ENCODE assay signal across 27 cellular contexts in genomic region chr15:85009435-85009834, GRCh38. TPM values are rescaled to one million over a fixed set of nuclear protein-coding genes. Genes with fewer than 3 reads are reported as not detected.
DNase-seq lines count a peak whose midpoint lies in the region; ATAC-seq, FAIRE-seq and TF ChIP-seq lines count a peak whose summit lies in the region.
"Had no signal": no experiment of that assay in that cellular context is flagged by ENCODE, and none has a peak within 500 bp of the region (broad histone marks: within the 10 kb centered on the region; RNA-seq: fewer than 3 reads in every experiment).

No MANE protein-coding gene starts in this region.

- TF ChIP-seq CTCF in liver (IDR thresholded peaks at IDR 0.05; ENCODE audit: low read depth, low read length, missing input control), result no peak
- TF ChIP-seq CTCF in HepG2 (CRISPR knock-in tag; IDR thresholded peaks at IDR 0.05), result no peak
- TF ChIP-seq CTCF in sigmoid colon (IDR thresholded peaks at IDR 0.05), result no peak
- no peak for TF ChIP-seq CTCF in uterus (IDR thresholded peaks at IDR 0.05)
- no peak for TF ChIP-seq CTCF in adrenal gland (IDR thresholded peaks at IDR 0.05)

- in situ Hi-C loops in HepG2 (cut with HindIII; ENCODE audit: extremely low pct_ligation_motif_present, low pct_unique_long_range_greater_than_20kb), result no loop called here

- peak in 1 of 2 donors; percentile 9 for TF ChIP-seq RAD21 in liver (IDR thresholded peaks at IDR 0.05)
- no peak for TF ChIP-seq RAD21 in HepG2 (CRISPR knock-in tag; IDR thresholded peaks at IDR 0.05)

- DNase-seq in HepG2 (ENCODE audit: low spot score), result no peak
- DNase-seq in sigmoid colon, result no peak
- no peak for DNase-seq in uterus
- DNase-seq in adrenal gland, result no peak
- no peak for DNase-seq in AG08396 (ENCODE audit: low spot score)
- no peak for DNase-seq in stimulated activated naive CD8-positive, alpha-beta T cell treated with anti-CD3 and anti-CD28 coated beads, Interleukin-15, Interleukin-2, amounts not matched to agents 100 U/mL and 50 U/mL, for 24 hours
- DNase-seq: activated CD4-positive, alpha-beta T cell treated with anti-CD3 and anti-CD28 coated beads, Interleukin-2, amount 50 U/mL, for 1 hour; activated CD8-positive, alpha-beta memory T cell treated with anti-CD3 and anti-CD28 coated beads, Interleukin-2, amount 10 ng/mL, durations not matched to agents 7 days and 5 days; activated naive CD4-positive, alpha-beta T cell treated with anti-CD3 and anti-CD28 coated beads, Interleukin-2, amount 50 U/mL, for 16 hours; anterior cingulate cortex; DND-41; immature natural killer cell; natural killer cell; NCI-H1092; NCI-H187 treated with DMSO at 0.1 percent for 48 hours; stimulated activated CD4-positive, alpha-beta T cell treated with anti-CD3 and anti-CD28 coated beads, Interleukin-4, amount 100 ng/mL, for 4 hours had no signal

- TF ChIP-seq EP300 in HepG2 (IDR thresholded peaks at IDR 0.05; ENCODE audit: low read depth in 2 of 2, low read length in 2 of 2), result no peak
- no peak for TF ChIP-seq EP300 in HepG2 (CRISPR knock-in tag; IDR thresholded peaks at IDR 0.05; ENCODE audit: borderline replicate concordance)
- TF ChIP-seq EP300 in sigmoid colon (IDR thresholded peaks at IDR 0.05), result no peak

- 39% methylated on average over 2 of the region's 2 CpGs for WGBS in liver
- 65% methylated on average over 2 of the region's 2 CpGs for WGBS in HepG2 (ENCODE audit: low lambda C conversion rate)
- WGBS in sigmoid colon, 2 donors, result 23 to 61% methylated on average over 2 of the region's 2 CpGs
- 45 to 55% (median 49%) methylated on average over 2 of the region's 2 CpGs for WGBS in adrenal gland, 4 donors

- no peak for ATAC-seq in HepG2
- ATAC-seq in stimulated activated naive CD8-positive, alpha-beta T cell treated with anti-CD3 and anti-CD28 coated beads, Interleukin-15, Interleukin-2, amounts not matched to agents 100 U/mL and 50 U/mL, for 24 hours, result no peak
- ATAC-seq: activated CD8-positive, alpha-beta memory T cell treated with anti-CD3 and anti-CD28 coated beads, Interleukin-2, amount 10 ng/mL, durations not matched to agents 7 days and 5 days; left lobe of liver; natural killer cell; SK-N-SH treated with all-trans-retinoic acid at 6 μM for 48 hours had no signal

- POLR2A ChIA-PET in HepG2 (lab: Yijun Ruan, JAX), result no interaction called here

- H3K36me3 ChIP-seq in liver (ENCODE audit: control insufficient read depth in 4 of 4, insufficient read depth in 3 of 4, low read depth in 1 of 4, low read length in 3 of 4), result no peaks in the 10 kb centered on the region
- H3K36me3 ChIP-seq in HepG2 (replicated peaks in 1 of 2; ENCODE audit: control insufficient read depth in 1 of 2, insufficient read depth in 2 of 2, low read length in 2 of 2), result no peaks in the 10 kb centered on the region
- H3K36me3 ChIP-seq in sigmoid colon, result no peaks in the 10 kb centered on the region
- no peaks in the 10 kb centered on the region for H3K36me3 ChIP-seq in uterus
- no peaks in the 10 kb centered on the region for H3K36me3 ChIP-seq in adrenal gland (replicated peaks in 1 of 2)

- intact Hi-C loops in HepG2 (cut with micrococcal nuclease; ENCODE audit: unreplicated experiment) (no loop called here), sigmoid colon (cut with DNase I) (no loop called here), uterus (cut with DNase I; ENCODE audit: low total_unique reads) (no loop called here), adrenal gland (cut with DNase I) (no loop called here)

- BruUV-seq in HepG2 (replicated peaks; lab: Mats Ljungman, UMichigan), result no TSS peak

- TF ChIP-seq POLR2A in HepG2 (IDR thresholded peaks at IDR 0.05; ENCODE audit: insufficient read depth in 1 of 2, low read depth in 2 of 2, low read length in 2 of 2) (no peak), sigmoid colon (IDR thresholded peaks at IDR 0.05) (no peak), uterus (IDR thresholded peaks at IDR 0.05) (no peak), adrenal gland (IDR thresholded peaks at IDR 0.05) (no peak)

- H3K27me3 ChIP-seq in liver (ENCODE audit: control insufficient read depth in 4 of 4, insufficient read depth in 4 of 4, low read length in 3 of 4) (no peaks in the 10 kb centered on the region), HepG2 (ENCODE audit: control insufficient read depth in 1 of 2, insufficient read depth in 2 of 2, low read length in 2 of 2) (no peaks in the 10 kb centered on the region), sigmoid colon (no peaks in the 10 kb centered on the region), uterus (no peaks in the 10 kb centered on the region), adrenal gland (no peaks in the 10 kb centered on the region)

- H3K27ac ChIP-seq in liver (ENCODE audit: low read depth in 1 of 2, low read length in 2 of 2) (peak overlapping the region; percentile 77 to 81), HepG2 (ENCODE audit: extremely low read length, insufficient read depth, low read length) (no peak overlapping the region), sigmoid colon (peak overlapping the region; percentile 67 to 72 (median 70)), uterus (peak overlapping the region; percentile 61 to 62), adrenal gland (peak overlapping the region in 2 of 5 donors; percentile 84 to 85)
- H3K27ac ChIP-seq: C4-2B, VCaP had no signal

- no peak overlapping the region for H3K4me3 ChIP-seq in liver (ENCODE audit: low read depth in 1 of 3, low read length in 3 of 3)
- H3K4me3 ChIP-seq in HepG2 (replicated peaks in 1 of 3; ENCODE audit: insufficient read depth in 1 of 3, low read depth in 2 of 3, low read length in 3 of 3), result no peak overlapping the region
- H3K4me3 ChIP-seq in sigmoid colon, result no peak overlapping the region
- H3K4me3 ChIP-seq in uterus, result no peak overlapping the region
- H3K4me3 ChIP-seq in adrenal gland, result no peak overlapping the region

- no peak overlapping the region for H3K4me2 ChIP-seq in HepG2 (ENCODE audit: low read depth, low read length)

- H4K20me1 ChIP-seq in HepG2 (ENCODE audit: insufficient read depth, low read length), result peaks cover 6% of the 10 kb centered on the region

- FAIRE-seq in HepG2 (lab: Jason Lieb, UNC), result no peak
- FAIRE-seq in endometrium (lab: Jason Lieb, UNC), result peak; percentile 88
- FAIRE-seq: A204.1, endothelial cell of umbilical vein, GM12878, H54, urothelium cell line had no signal

- H3K4me1 ChIP-seq in liver (ENCODE audit: control insufficient read depth in 4 of 4, insufficient read depth in 4 of 4, low read length in 3 of 4) (peaks cover 5 to 60% (median 51%) of the 10 kb centered on the region in 4 donors), HepG2 (ENCODE audit: insufficient read depth, low read length) (peaks cover 64% of the 10 kb centered on the region), sigmoid colon (peaks cover 0 to 57% (median 49%) of the 10 kb centered on the region in 4 donors), uterus (peaks cover 0 to 5% of the 10 kb centered on the region in 2 donors), adrenal gland (replicated peaks in 1 of 2) (peaks cover 32 to 63% of the 10 kb centered on the region in 2 donors)

- H3K79me2 ChIP-seq in HepG2 (ENCODE audit: insufficient read depth, low read length), result peaks cover 86% of the 10 kb centered on the region

- H3K9me3 ChIP-seq in liver (ENCODE audit: control insufficient read depth in 4 of 4, low read length in 3 of 4) (no peaks in the 10 kb centered on the region), HepG2 (ENCODE audit: low read length) (no peaks in the 10 kb centered on the region), sigmoid colon (no peaks in the 10 kb centered on the region), uterus (no peaks in the 10 kb centered on the region), adrenal gland (replicated peaks in 1 of 3) (no peaks in the 10 kb centered on the region)

- CTCF ChIA-PET in HepG2 (lab: Yijun Ruan, JAX; ENCODE audit: low intra/inter-chr PET ratio, low total read pairs), result no interaction called here

- H2AFZ ChIP-seq in HepG2 (ENCODE audit: low read length), result no peak overlapping the region

- H3K9ac ChIP-seq in liver (ENCODE audit: low read depth in 1 of 2, low read length in 2 of 2) (no peak overlapping the region), HepG2 (ENCODE audit: insufficient read depth, low read depth, low read length) (no peak overlapping the region)

TF ChIP-seq in HepG2, 621 proteins besides CTCF, POLR2A, EP300 and RAD21 (continues in another document):
- TF ChIP-seq ZNF7 (CRISPR knock-in tag; IDR thresholded peaks at IDR 0.05) (no peak), RELA (CRISPR knock-in tag; IDR thresholded peaks at IDR 0.05) (no peak)

RNA-seq across cellular contexts. Expression of gene PDE8A, which starts 27.8 kb away (rescaled TPM):
- total RNA-seq in liver (10 to 100 TPM; 14.6 to 47.5 TPM), HepG2 (2016; rRNA removed; fragmentation: Illumina TruSeq; extraction: Trizol) (24.2 and 26.3 TPM in 2 replicates), sigmoid colon (10 to 100 TPM; 27.8 to 43.2 (median 36.3) TPM), uterus (10 to 100 TPM; 25.1 to 67.0 (median 34.0) TPM), adrenal gland (10 to 100 TPM; 47.3 to 92.7 (median 60.1) TPM)
- polyA plus RNA-seq in liver (10 to 100 TPM; 11.2 to 18.6 TPM), HepG2 (2011; rRNA removed) (41.2 and 48.5 TPM in 2 replicates), sigmoid colon (10 to 100 TPM; 39.0 to 45.5 (median 39.8) TPM), adrenal gland (100 to 1,000 TPM in 1 of 3 donors, 10 to 100 TPM in 2; 83.9 to 123 (median 85.5) TPM)
- 46.8 and 50.2 TPM in 2 replicates for total RNA-seq in HepG2 (2016; cell fraction: cytosol; rRNA removed; fragmentation: Illumina TruSeq; extraction: Trizol; ENCODE audit: low read depth)
- total RNA-seq in HepG2 (2016; cell fraction: insoluble cytoplasmic fraction; rRNA removed; fragmentation: Illumina TruSeq; extraction: Trizol), result 22.6 and 26.8 TPM in 2 replicates
- total RNA-seq in HepG2 (2016; cell fraction: membrane; rRNA removed; fragmentation: Illumina TruSeq; extraction: Trizol), result 33.9 and 39.4 TPM in 2 replicates
- total RNA-seq in HepG2 (2016; cell fraction: nucleus; rRNA removed; fragmentation: Illumina TruSeq; extraction: Trizol), result 46.0 and 49.4 TPM in 2 replicates
- polyA plus RNA-seq in HepG2 (2011; cell fraction: cytosol; rRNA removed), result 18.2 and 27.4 TPM in 2 replicates
- polyA plus RNA-seq in HepG2 (2011; cell fraction: nucleus; rRNA removed), result 67.4 and 75.3 TPM in 2 replicates
- polyA plus RNA-seq in HepG2 (2012), result 25.2 and 25.7 TPM in 2 replicates
- polyA plus RNA-seq in HepG2 (2016; cell fraction: cytosol; fragmentation: Illumina TruSeq; extraction: Trizol; ENCODE audit: low read depth), result 4.8 and 5.1 TPM in 2 replicates
- 22.3 and 24.1 TPM in 2 replicates for polyA plus RNA-seq in HepG2 (2016; cell fraction: insoluble cytoplasmic fraction; fragmentation: Illumina TruSeq; extraction: Trizol; ENCODE audit: low read depth)
- polyA plus RNA-seq in HepG2 (2016; cell fraction: membrane; fragmentation: Illumina TruSeq; extraction: Trizol; ENCODE audit: low read depth), result 14.2 and 15.0 TPM in 2 replicates
- polyA plus RNA-seq in HepG2 (2016; cell fraction: nucleus; fragmentation: Illumina TruSeq; extraction: Trizol; ENCODE audit: insufficient read depth, low read depth), result 82.8 and 84.3 TPM in 2 replicates
- polyA minus RNA-seq in HepG2 (2011; rRNA and poly(A)+ RNA removed; ENCODE audit: low replicate concordance), result 27.2 and 64.4 TPM in 2 replicates
- 24.8 and 25.2 TPM in 2 replicates for polyA minus RNA-seq in HepG2 (2011; cell fraction: cytosol; rRNA and poly(A)+ RNA removed)
- 124 and 137 TPM in 2 replicates for polyA minus RNA-seq in HepG2 (2011; cell fraction: nucleus; rRNA and poly(A)+ RNA removed)
